Comparison of ENCODE assay signal across 8 cellular contexts in the genomic region with DNA sequence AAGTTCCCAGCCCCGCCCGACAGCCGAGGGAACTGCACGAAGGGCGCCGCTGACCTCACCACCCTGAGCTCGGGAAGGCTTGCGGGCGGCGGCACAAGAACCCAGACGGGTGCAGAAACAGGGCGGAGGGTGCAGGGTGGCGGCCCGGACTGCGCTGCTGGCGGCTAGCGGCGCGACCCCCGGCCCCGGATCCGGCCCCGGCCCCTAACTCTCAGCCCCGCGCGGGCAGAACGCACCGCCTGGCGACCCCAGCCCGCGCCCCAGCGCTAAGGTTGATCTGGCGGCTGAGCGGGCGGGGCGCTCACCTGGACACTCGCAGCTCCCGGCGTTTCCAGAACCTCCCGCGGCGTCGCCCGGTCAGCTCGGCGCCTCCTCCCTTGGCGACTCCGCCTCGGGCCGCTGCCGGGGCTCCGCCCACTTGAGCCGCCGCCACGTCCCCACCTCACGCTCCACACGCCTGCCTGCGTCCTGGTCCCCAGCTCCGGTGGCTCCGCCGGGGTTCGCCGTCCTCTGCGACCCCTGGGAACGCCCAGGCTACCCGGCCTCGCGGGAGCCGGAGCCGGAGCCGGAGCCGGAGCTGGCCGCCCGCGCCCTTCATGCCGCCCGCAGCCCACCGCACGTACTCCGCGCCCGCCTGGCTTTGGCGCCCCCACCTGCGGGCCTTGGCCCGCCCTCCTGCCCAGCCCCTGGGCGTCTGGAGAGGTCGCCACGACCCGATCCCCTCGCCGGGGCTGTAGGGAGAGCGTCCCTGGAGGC. TPM values are rescaled to one million over a fixed set of nuclear protein-coding genes. Genes with fewer than 3 reads are reported as not detected.
DNase-seq lines count a peak whose midpoint lies in the region; TF ChIP-seq lines count a peak whose summit lies in the region.

A gene (minus strand): TSS at position 369 of the 756 bp plus-strand sequence. CDS start 9,227 bp downstream, outside the sequence.

- H3K27me3 Mint-ChIP-seq in chondrocyte (ENCODE audit: low read depth): no peaks in the 10 kb centered on the region

- DNase-seq in GM12865 (ENCODE audit: low read depth) (peak; percentile 71), H7 (peak; percentile 95), MG63 (peak; percentile 90), T1000 (lab: John Stamatoyannopoulos, UW) (peak; percentile 35), chondrocyte (ENCODE audit: low spot score) (no peak), islet precursor cell (peak; percentile 92), putamen (ENCODE audit: low spot score) (no peak)

- H3K4me1 Mint-ChIP-seq in chondrocyte (ENCODE audit: low read depth): peaks cover 50% of the 10 kb centered on the region

- H3K4me3 Mint-ChIP-seq in chondrocyte (ENCODE audit: unreplicated experiment): peak within 1 kb of the TSS; percentile 82

- H3K9me3 ChIP-seq in MG63: no peaks in the 10 kb centered on the region

- H3K36me3 Mint-ChIP-seq in chondrocyte (ENCODE audit: low read depth): no peaks in the 10 kb centered on the region

- H3K27ac Mint-ChIP-seq in chondrocyte (ENCODE audit: unreplicated experiment): peak within 1 kb of the TSS; percentile 98

- no peaks in the 10 kb centered on the region for H3K9me3 Mint-ChIP-seq in chondrocyte (ENCODE audit: low read depth)

- peak within 1 kb of the TSS in 20 of 21 experiments; percentile 70 to 94 (median 88) for H3K27ac ChIP-seq in skin epidermis

- no peaks in the 10 kb centered on the region for H3K36me3 ChIP-seq in H7 (replicated peaks; ENCODE audit: control insufficient read depth, insufficient read depth, low read length)
- no peaks in the 10 kb centered on the region for H3K36me3 ChIP-seq in MG63

- TF ChIP-seq CTCF in GM12865 (IDR thresholded peaks at IDR 0.05; ENCODE audit: insufficient read depth, low read depth, low read length, missing control alignments) (no peak), chondrocyte (IDR thresholded peaks at IDR 0.05) (no peak)

- H3K27me3 ChIP-seq in H7 (ENCODE audit: control insufficient read depth, insufficient read depth, low read length): peaks cover 18% of the 10 kb centered on the region
- H3K27me3 ChIP-seq in MG63: no peaks in the 10 kb centered on the region

- H3K4me3 ChIP-seq in GM12865 (ENCODE audit: low read depth, low read length) (peak within 1 kb of the TSS; percentile 61), H7 (ENCODE audit: insufficient read depth, low read depth, low read length) (peak within 1 kb of the TSS; percentile 61), MG63 (peak within 1 kb of the TSS; percentile 55), skin epidermis (peak within 1 kb of the TSS; percentile 66 to 91 (median 73))

RNA-seq across cellular contexts. Expression of the gene that starts here (rescaled TPM):
- total RNA-seq in H7 (2014; rRNA removed; shearing (Covaris generic)): 5.4 and 8.4 TPM in 2 replicates
- 71.0 and 96.8 TPM in 2 replicates for total RNA-seq in MG63 (2014; rRNA removed; shearing (Covaris generic); ENCODE audit: low replicate concordance)
- 261 to 304 TPM (median 302 TPM) in 3 replicates for total RNA-seq in chondrocyte

Comparison
In these comparisons a context has a peak if more than half of its experiments do, and no peak if none do; other contexts are left out.
1. DNase-seq: peak in GM12865 (single experiment), H7 (single experiment), MG63 (single experiment), T1000 (single experiment) and islet precursor cell (single experiment); none in chondrocyte (single experiment) and putamen (single experiment).
2. Peak in every context shown above with its lines, with median percentiles within 50 percentile points of each other: H3K4me3 ChIP-seq.